ENCODE assay signal across 12 cellular contexts in the genomic region with DNA sequence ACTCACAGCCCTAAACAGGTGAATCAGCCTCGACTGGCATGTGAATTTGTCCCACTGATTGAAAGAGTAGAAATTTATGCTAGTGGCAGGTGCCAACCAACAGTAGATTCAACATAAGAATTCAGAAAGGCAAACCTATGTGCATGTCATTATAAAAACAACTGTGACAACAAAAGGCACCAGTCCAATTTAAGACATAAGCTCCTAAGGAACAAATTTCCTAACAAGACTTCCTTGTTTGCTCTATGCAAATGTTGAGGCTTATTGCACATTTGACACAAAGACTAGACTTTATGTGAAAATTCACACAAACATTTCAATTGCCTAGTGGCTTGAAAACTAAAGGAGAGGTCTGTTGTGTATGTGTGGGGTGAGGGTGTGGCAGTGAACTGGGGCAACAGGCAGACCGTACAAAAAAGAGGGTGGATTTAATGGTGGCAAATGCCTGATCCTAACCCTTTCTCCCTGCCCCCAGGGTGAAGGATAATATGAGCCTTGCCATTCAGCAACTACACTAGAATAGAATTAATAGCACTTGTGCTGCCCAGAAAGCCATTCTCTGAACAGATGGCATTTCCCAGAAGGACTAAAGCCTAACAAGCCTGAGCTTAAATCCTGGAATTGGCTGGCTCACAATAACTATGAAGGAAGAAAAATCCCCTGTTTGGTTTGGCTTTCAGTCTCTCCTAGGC.
DNase-seq lines count a peak whose midpoint lies in the region; ATAC-seq lines count a peak whose summit lies in the region.
"Had no signal": no experiment of that assay in that cellular context is flagged by ENCODE, and none has a peak within 500 bp of the region (broad histone marks: within the 10 kb centered on the region; RNA-seq: fewer than 3 reads in every experiment).

No MANE protein-coding gene starts in this region.

- intact Hi-C loops in aorta (cut with DNase I), result no loop called here

- H3K36me3 ChIP-seq in SJCRH30 (no peaks in the 10 kb centered on the region), mucosa of stomach (ENCODE audit: control insufficient read depth, insufficient read depth, low read length) (no peaks in the 10 kb centered on the region), aorta (ENCODE audit: control insufficient read depth in 1 of 2, insufficient read depth in 2 of 2, low read length in 1 of 2) (no peaks in the 10 kb centered on the region)

- H3K4me1 ChIP-seq in SJCRH30 (peaks cover 6% of the 10 kb centered on the region), mucosa of stomach (ENCODE audit: control insufficient read depth, insufficient read depth, low read length) (peaks cover 29% of the 10 kb centered on the region), aorta (ENCODE audit: control insufficient read depth in 1 of 2, insufficient read depth in 2 of 2, low read length in 2 of 2) (peaks cover 4 to 6% of the 10 kb centered on the region in 2 donors)
- H3K4me1 ChIP-seq: A549 had no signal

- peak overlapping the region; percentile 6 for H3K9ac ChIP-seq in mucosa of stomach (ENCODE audit: low read length)
- H3K9ac ChIP-seq: GM23248 had no signal

- H3K27me3 ChIP-seq in SJCRH30, result no peaks in the 10 kb centered on the region
- no peaks in the 10 kb centered on the region for H3K27me3 ChIP-seq in mucosa of stomach (ENCODE audit: control insufficient read depth, insufficient read depth, low read length)
- H3K27me3 ChIP-seq in aorta (ENCODE audit: control insufficient read depth in 1 of 2, insufficient read depth in 2 of 2, low read length in 1 of 2), result no peaks in the 10 kb centered on the region

- ATAC-seq in aorta (ENCODE audit: low FRiP score), result peak; percentile 22
- ATAC-seq in stimulated activated naive CD8-positive, alpha-beta T cell treated with anti-CD3 and anti-CD28 coated beads, Interleukin-15, Interleukin-2, amounts not matched to agents 100 U/mL and 50 U/mL, for 24 hours, result no peak
- ATAC-seq: A549 had no signal

- H3K9me3 ChIP-seq in SJCRH30 (replicated peaks) (no peaks in the 10 kb centered on the region), mucosa of stomach (ENCODE audit: control insufficient read depth, low read length) (no peaks in the 10 kb centered on the region), aorta (ENCODE audit: control insufficient read depth, low read length) (no peaks in the 10 kb centered on the region)
- H3K9me3 ChIP-seq: A549 had no signal

- peak; percentile 5 to 29 for DNase-seq in NCI-H2081 (lab: John Stamatoyannopoulos, UW)
- DNase-seq in NCI-H2081 treated with DMSO at 0.1 percent for 48 hours (lab: John Stamatoyannopoulos, UW), result no peak
- peak; percentile 21 to 65 for DNase-seq in SJCRH30
- no peak for DNase-seq in aorta
- no peak for DNase-seq in stimulated activated naive CD8-positive, alpha-beta T cell treated with anti-CD3 and anti-CD28 coated beads, Interleukin-15, Interleukin-2, amounts not matched to agents 100 U/mL and 50 U/mL, for 24 hours
- no peak for DNase-seq in HCEC 1CT
- no peak for DNase-seq in activated naive CD4-positive, alpha-beta T cell treated with anti-CD3 and anti-CD28 coated beads, Interleukin-2, amount 50 U/mL, for 16 hours
- DNase-seq: activated effector memory CD4-positive, alpha-beta T cell treated with Interleukin-2 at 50 U/mL for 16 hours; GM23248; Kasumi-1 had no signal

- 51 to 56% methylated on average over 2 of the region's 2 CpGs for WGBS in aorta, 2 donors

- H3K4me3 ChIP-seq in SJCRH30, result no peak overlapping the region
- no peak overlapping the region for H3K4me3 ChIP-seq in mucosa of stomach (ENCODE audit: low read length)
- no peak overlapping the region for H3K4me3 ChIP-seq in aorta (ENCODE audit: low read length in 2 of 2)
- H3K4me3 ChIP-seq: A549, GM23248 had no signal

- H3K27ac ChIP-seq in SJCRH30 (no peak overlapping the region), aorta (ENCODE audit: low read depth in 1 of 2, low read length in 2 of 2) (peak overlapping the region in 1 of 2 donors; percentile 41)
- H3K27ac ChIP-seq: A549, GM23248 had no signal

Comparison
In these comparisons a context has a peak if more than half of its experiments do, and no peak if none do; other contexts are left out.
1. DNase-seq: peak in NCI-H2081 (2 of 2) and SJCRH30 (2 of 2); none in NCI-H2081 treated with DMSO at 0.1 percent for 48 hours (single experiment), aorta (0 of 2), stimulated activated naive CD8-positive, alpha-beta T cell treated with anti-CD3 and anti-CD28 coated beads, Interleukin-15, Interleukin-2, amounts not matched to agents 100 U/mL and 50 U/mL, for 24 hours (single experiment), HCEC 1CT (single experiment) and activated naive CD4-positive, alpha-beta T cell treated with anti-CD3 and anti-CD28 coated beads, Interleukin-2, amount 50 U/mL, for 16 hours (single experiment).